In genomic region chr7:127928852-127929251, GRCh38 we compare ENCODE assay signal across 13 cellular contexts.
"Had no signal": no experiment of that assay in that cellular context is flagged by ENCODE, and none has a peak within 500 bp of the region (broad histone marks: within the 10 kb centered on the region; RNA-seq: fewer than 3 reads in every experiment).

No MANE protein-coding gene starts in this region.

- DNase-seq: activated CD4-positive, alpha-beta T cell treated with anti-CD3 and anti-CD28 coated beads for 4 hours; activated CD8-positive, alpha-beta memory T cell treated with anti-CD3 and anti-CD28 coated beads, Interleukin-2, amount 50 U/mL, for 48 hours; activated CD8-positive, alpha-beta T cell treated with anti-CD3 and anti-CD28 coated beads, Interleukin-2, amount 10 ng/mL, durations not matched to agents 7 days and 5 days; activated naive CD4-positive, alpha-beta T cell; immature natural killer cell; lower lobe of right lung; midbrain; stimulated activated CD4-positive, alpha-beta T cell treated with anti-CD3 and anti-CD28 coated beads, Interleukin-4, amount 100 ng/mL, for 24 hours; stomach; WERI-Rb-1 had no signal

- H3K27ac ChIP-seq: esophagus muscularis mucosa, lower lobe of right lung, parathyroid adenoma, stomach, thoracic aorta, WERI-Rb-1 had no signal

- H3K4me1 ChIP-seq: parathyroid adenoma had no signal

- H3K9me3 ChIP-seq: esophagus muscularis mucosa, lower lobe of right lung, stomach, thoracic aorta had no signal

- H3K9me3 Mint-ChIP-seq: immature natural killer cell had no signal

- H3K27ac Mint-ChIP-seq: activated CD8-positive, alpha-beta T cell treated with anti-CD3 and anti-CD28 coated beads, Interleukin-2, amount 10 ng/mL, durations not matched to agents 7 days and 5 days had no signal

- H3K4me3 ChIP-seq: esophagus muscularis mucosa, lower lobe of right lung, stomach, thoracic aorta had no signal

- ATAC-seq: activated CD8-positive, alpha-beta T cell treated with anti-CD3 and anti-CD28 coated beads, Interleukin-2, amount 10 ng/mL, durations not matched to agents 7 days and 5 days; lower lobe of right lung had no signal

- H3K4me3 Mint-ChIP-seq: activated CD8-positive, alpha-beta T cell treated with anti-CD3 and anti-CD28 coated beads, Interleukin-2, amount 10 ng/mL, durations not matched to agents 7 days and 5 days; immature natural killer cell had no signal

- H2AFZ ChIP-seq: parathyroid adenoma had no signal

- H3K27me3 ChIP-seq: esophagus muscularis mucosa, stomach had no signal

- H3K9ac ChIP-seq: parathyroid adenoma had no signal
